Comparison of ENCODE assay signal across 8 cellular contexts in the genomic region with DNA sequence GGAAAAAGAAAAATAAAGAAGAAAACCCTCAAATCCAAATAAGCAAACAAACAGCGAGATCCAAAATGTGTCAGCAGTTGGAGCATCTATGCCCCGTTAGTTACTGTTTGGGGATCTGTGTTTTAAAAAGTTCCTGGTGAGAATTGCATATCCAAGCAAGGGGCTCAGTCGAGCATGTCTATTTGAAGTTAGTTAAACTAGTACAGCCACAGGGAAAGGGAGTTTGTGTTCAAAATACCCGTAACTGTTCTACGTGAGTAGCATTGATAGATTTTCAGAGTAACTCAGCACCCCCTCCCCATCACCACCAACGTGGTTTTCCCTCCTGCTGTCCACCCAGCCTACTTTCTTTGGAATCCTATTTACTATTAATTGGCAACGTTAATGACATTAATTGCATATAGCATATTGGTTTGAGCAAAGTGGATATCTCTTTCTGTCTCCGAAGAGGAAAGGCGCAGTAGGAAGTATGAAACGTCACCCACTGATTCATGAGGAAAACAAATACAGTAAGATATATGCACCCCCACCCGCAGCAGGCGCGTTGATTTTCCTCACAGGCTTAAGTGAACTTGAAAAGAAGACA. TPM values are rescaled to one million over a fixed set of nuclear protein-coding genes. Genes with fewer than 3 reads are reported as not detected.
DNase-seq lines count a peak whose midpoint lies in the region; ATAC-seq and TF ChIP-seq lines count a peak whose summit lies in the region.

No MANE protein-coding gene starts in this region.

- DNase-seq in BE2C (no peak), NCI-H1417 (lab: John Stamatoyannopoulos, UW) (peak; percentile 48 to 88 (median 70)), brain microvascular endothelial cell (no peak), medulla oblongata (ENCODE audit: extremely low spot score) (peak; percentile 58), aorta (no peak), islet precursor cell (no peak)

- peaks cover 82% of the 10 kb centered on the region for H3K27me3 ChIP-seq in BE2C
- H3K27me3 ChIP-seq in brain microvascular endothelial cell (replicated peaks) = peaks cover 8% of the 10 kb centered on the region
- H3K27me3 ChIP-seq in aorta (ENCODE audit: control insufficient read depth in 1 of 2, insufficient read depth in 2 of 2, low read length in 1 of 2) = no peaks in the 10 kb centered on the region

- 44 to 54% methylated on average over 13 of the region's 13 CpGs for WGBS in aorta, 2 donors

- in situ Hi-C loops in brain microvascular endothelial cell (cut with HindIII; ENCODE audit: low pct_ligation_motif_present, low sequenced_read_pairs) = no loop called here

- H3K27ac ChIP-seq in brain microvascular endothelial cell (peak overlapping the region; percentile 58), aorta (ENCODE audit: low read depth in 1 of 2, low read length in 2 of 2) (peak overlapping the region in 1 of 2 donors; percentile 56)

- no peaks in the 10 kb centered on the region for H3K36me3 ChIP-seq in BE2C
- no peaks in the 10 kb centered on the region for H3K36me3 ChIP-seq in brain microvascular endothelial cell (replicated peaks)
- no peaks in the 10 kb centered on the region for H3K36me3 ChIP-seq in aorta (ENCODE audit: control insufficient read depth in 1 of 2, insufficient read depth in 2 of 2, low read length in 1 of 2)

- no peak for ATAC-seq in aorta (ENCODE audit: low FRiP score)
- ATAC-seq in GM18868 (IDR thresholded peaks at IDR 0.05; ENCODE audit: unreplicated experiment) = no peak
- no peak for ATAC-seq in HG02840 (IDR thresholded peaks at IDR 0.05; ENCODE audit: low FRiP score, unreplicated experiment)

- H3K9me3 ChIP-seq in BE2C = no peaks in the 10 kb centered on the region
- no peaks in the 10 kb centered on the region for H3K9me3 ChIP-seq in aorta (ENCODE audit: control insufficient read depth, low read length)

- no peak for TF ChIP-seq CTCF in BE2C (IDR thresholded peaks at IDR 0.05; ENCODE audit: low read depth, low read length)
- no peak for TF ChIP-seq CTCF in brain microvascular endothelial cell (IDR thresholded peaks at IDR 0.05; ENCODE audit: low read depth, low read length, missing control alignments)

- H3K4me3 ChIP-seq in BE2C (ENCODE audit: low read depth, low read length) = peak overlapping the region; percentile 45; the same call in 1 of the 2 replicates
- H3K4me3 ChIP-seq in brain microvascular endothelial cell (ENCODE audit: low read depth, low read length) = peak overlapping the region; percentile 60
- H3K4me3 ChIP-seq in aorta (ENCODE audit: low read length in 2 of 2) = peak overlapping the region; percentile 97 to 100

- intact Hi-C loops in aorta (cut with DNase I) = no loop called here

- H3K4me1 ChIP-seq in BE2C (no peaks in the 10 kb centered on the region), aorta (ENCODE audit: control insufficient read depth in 1 of 2, insufficient read depth in 2 of 2, low read length in 2 of 2) (no peaks in the 10 kb centered on the region)

RNA-seq across cellular contexts. Expression of a gene that starts 1.5 kb away (rescaled TPM):
- polyA plus RNA-seq in BE2C (2012; ENCODE audit: insufficient read depth, insufficient read length, low read depth) = 0.23 TPM
- total RNA-seq in aorta = 1 to 10 TPM in 1 of 2 donors, under 1 TPM in 1; 0.71 to 4.3 TPM
- polyA plus RNA-seq in aorta = under 1 TPM; 0.13 to 0.28 TPM

Comparison
In these comparisons a context has a peak if more than half of its experiments do, and no peak if none do; other contexts are left out.
1. DNase-seq: peak in NCI-H1417 (3 of 3) and medulla oblongata (single experiment); none in BE2C (single experiment), brain microvascular endothelial cell (single experiment), aorta (0 of 2) and islet precursor cell (single experiment).
2. H3K4me3 ChIP-seq: peak in every context shown above with its lines; median percentile 98 in aorta; 60 in brain microvascular endothelial cell; 45 in BE2C.